ENCODE assay signal across 2 cellular contexts in genomic region chr5:143987264-143987663, GRCh38.
TF ChIP-seq lines count a peak whose summit lies in the region.

No MANE protein-coding gene starts in this region.

TF ChIP-seq in SK-N-SH, 30 proteins besides CTCF, POLR2A, EP300 and RAD21 (continued from another document):
- TF ChIP-seq USF2 (IDR thresholded peaks at IDR 0.05; ENCODE audit: borderline replicate concordance, low read depth, low read length) (no peak), FOSL2 (IDR thresholded peaks at IDR 0.05; ENCODE audit: borderline replicate concordance, low read depth) (no peak), TEAD4 (IDR thresholded peaks at IDR 0.05; ENCODE audit: borderline replicate concordance, insufficient read depth) (no peak)

TF ChIP-seq in SK-N-SH treated with all-trans-retinoic acid at 6 μM for 48 hours, 23 proteins besides CTCF, POLR2A, EP300 and RAD21 (continued from another document):
- TF ChIP-seq PATZ1 (CRISPR knock-in tag; IDR thresholded peaks at IDR 0.05; ENCODE audit: borderline replicate concordance) (no peak), ARNTL (CRISPR knock-in tag; IDR thresholded peaks at IDR 0.05; ENCODE audit: borderline replicate concordance, low read depth) (no peak), ZNF565 (CRISPR knock-in tag; conservative IDR thresholded peaks at IDR 0.05; ENCODE audit: low read depth) (no peak), GLIS3 (CRISPR knock-in tag; IDR thresholded peaks at IDR 0.05) (no peak), ZC3H10 (CRISPR knock-in tag; IDR thresholded peaks at IDR 0.05) (no peak), TOX (CRISPR knock-in tag; IDR thresholded peaks at IDR 0.05; ENCODE audit: borderline replicate concordance) (no peak)
